Comparison of ENCODE assay signal across 20 cellular contexts in the genomic region with DNA sequence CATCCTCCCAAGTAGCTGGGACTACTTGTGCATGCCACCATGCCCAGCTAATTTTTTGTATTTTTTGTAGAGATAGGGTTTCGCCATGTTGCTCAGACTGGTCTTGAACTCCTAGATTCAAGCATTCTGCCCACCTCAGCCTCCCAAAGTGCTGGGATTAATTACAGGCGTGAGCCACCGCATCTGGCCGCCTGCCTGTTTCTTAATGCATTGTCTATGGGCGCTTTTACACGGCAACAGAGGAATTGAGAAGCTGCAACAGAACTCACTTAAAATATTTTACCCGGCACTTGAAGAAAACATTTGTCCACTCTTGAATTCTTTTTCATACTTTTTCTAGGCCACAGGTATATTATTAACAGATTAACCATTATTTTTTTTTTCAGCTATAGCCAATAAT. TPM values are rescaled to one million over a fixed set of nuclear protein-coding genes. Genes with fewer than 3 reads are reported as not detected.
DNase-seq lines count a peak whose midpoint lies in the region; TF ChIP-seq lines count a peak whose summit lies in the region.
"Had no signal": no experiment of that assay in that cellular context is flagged by ENCODE, and none has a peak within 500 bp of the region (broad histone marks: within the 10 kb centered on the region; RNA-seq: fewer than 3 reads in every experiment).

No MANE protein-coding gene starts in this region.

- H3K9me2 ChIP-seq in GM23248 (ENCODE audit: insufficient read depth) = no peaks in the 10 kb centered on the region

- H3K9ac ChIP-seq in GM23248 = 0 out of 2 replicates have a peak overlapping the region, but pooled peaks have one; percentile 19

- peak overlapping the region; percentile 79 for H3K4me3 Mint-ChIP-seq in T-helper 2 cell treated with Interferon-gamma antibody and Interleukin-4, amounts not matched to agents 5 μg/mL and 100 μg/mL, for 36 hours
- H3K4me3 Mint-ChIP-seq: activated CD4-positive, alpha-beta T cell treated with anti-CD3 and anti-CD28 coated beads, Interleukin-2, amount 10 ng/mL, durations not matched to agents 7 days and 5 days; effector memory CD8-positive, alpha-beta T cell; mesothelial cell of epicardium had no signal

- H3K36me3 Mint-ChIP-seq in T-helper 2 cell treated with Interferon-gamma antibody and Interleukin-4, amounts not matched to agents 5 μg/mL and 100 μg/mL, for 36 hours (ENCODE audit: low read depth) = no peaks in the 10 kb centered on the region
- H3K36me3 Mint-ChIP-seq: mesothelial cell of epicardium had no signal

- H3K27me3 Mint-ChIP-seq in T-helper 2 cell treated with Interferon-gamma antibody and Interleukin-4, amounts not matched to agents 5 μg/mL and 100 μg/mL, for 36 hours (ENCODE audit: low read depth) = no peaks in the 10 kb centered on the region
- H3K27me3 Mint-ChIP-seq: activated CD4-positive, alpha-beta T cell treated with anti-CD3 and anti-CD28 coated beads, Interleukin-2, amount 10 ng/mL, durations not matched to agents 7 days and 5 days; effector memory CD8-positive, alpha-beta T cell had no signal

- H3K9me3 ChIP-seq in GM23248 (ENCODE audit: low read depth) = no peaks in the 10 kb centered on the region
- H3K9me3 ChIP-seq: adrenal gland, HAP-1, SJCRH30 had no signal

- TF ChIP-seq CTCF in foreskin fibroblast (IDR thresholded peaks at IDR 0.05; ENCODE audit: low read depth, low read length) = no peak

- H3K4me1 ChIP-seq in GM23248 (ENCODE audit: insufficient read depth) = peaks cover 23% of the 10 kb centered on the region
- H3K4me1 ChIP-seq: adrenal gland, HAP-1, SJCRH30 had no signal

- H3K4me3 ChIP-seq in GM23248 (no peak overlapping the region), foreskin fibroblast (ENCODE audit: low read depth in 1 of 2, low read length in 2 of 2) (peak overlapping the region; percentile 13 to 31)
- H3K4me3 ChIP-seq: adrenal gland, HAP-1, SJCRH30 had no signal

- H3K27ac ChIP-seq in GM23248 = peak overlapping the region; percentile 26; the same call in 1 of the 2 replicates
- H3K27ac ChIP-seq: adrenal gland, SJCRH30 had no signal

- no peaks in the 10 kb centered on the region for H3K36me3 ChIP-seq in GM23248 (ENCODE audit: low read depth)
- H3K36me3 ChIP-seq: adrenal gland, HAP-1, SJCRH30 had no signal

- H3F3A ChIP-seq in GM23248 (ENCODE audit: insufficient read depth) = peaks cover 13% of the 10 kb centered on the region

- no peaks in the 10 kb centered on the region for H4K20me1 ChIP-seq in GM23248 (ENCODE audit: insufficient read depth)

- no peaks in the 10 kb centered on the region for H3K27me3 ChIP-seq in GM23248 (replicated peaks; ENCODE audit: insufficient read depth)
- H3K27me3 ChIP-seq: adrenal gland, SJCRH30 had no signal

- WGBS in GM23248 (ENCODE audit: low coverage in 1 of 2, low lambda C conversion rate in 2 of 2, missing lambda C conversion rate in 2 of 2), 2 experiments = 40 to 46% methylated on average over 7 of the region's 7 CpGs

- DNase-seq in T-helper 2 cell treated with Interferon-gamma antibody and Interleukin-4, amounts not matched to agents 5 μg/mL and 100 μg/mL, for 36 hours (ENCODE audit: low spot score) = no peak
- DNase-seq in T-helper 2 cell (no peak), GM23248 (peak; percentile 59), RPMI8226 (peak; percentile 26), foreskin fibroblast (peak; percentile 36 to 74), NCI-H446 treated with DMSO at 0.1 percent for 48 hours (lab: John Stamatoyannopoulos, UW) (no peak), NAMALWA (ENCODE audit: low spot score) (no peak), H4 (ENCODE audit: low spot score) (no peak)
- DNase-seq: adrenal gland; central memory CD4-positive, alpha-beta T cell; effector memory CD8-positive, alpha-beta T cell; hypothalamus; NCI-H2081 treated with DMSO at 0.1 percent for 48 hours; retina; SJCRH30 had no signal

- peak overlapping the region; percentile 49 for H3K4me2 ChIP-seq in GM23248 (ENCODE audit: unreplicated experiment)

- H2AFZ ChIP-seq in GM23248 = peak overlapping the region; percentile 69; the same call in 1 of the 2 replicates

- H3K79me2 ChIP-seq in GM23248 (ENCODE audit: insufficient read depth) = no peaks in the 10 kb centered on the region

- in situ Hi-C loops in GM23248 (cut with MboI) = no loop called here

- no peaks in the 10 kb centered on the region for H3K9me3 Mint-ChIP-seq in T-helper 2 cell treated with Interferon-gamma antibody and Interleukin-4, amounts not matched to agents 5 μg/mL and 100 μg/mL, for 36 hours
- H3K9me3 Mint-ChIP-seq: activated CD4-positive, alpha-beta T cell treated with anti-CD3 and anti-CD28 coated beads, Interleukin-2, amount 10 ng/mL, durations not matched to agents 7 days and 5 days; effector memory CD8-positive, alpha-beta T cell; mesothelial cell of epicardium had no signal

- peak overlapping the region; percentile 90 for H3K27ac Mint-ChIP-seq in T-helper 2 cell treated with Interferon-gamma antibody and Interleukin-4, amounts not matched to agents 5 μg/mL and 100 μg/mL, for 36 hours
- H3K27ac Mint-ChIP-seq: mesothelial cell of epicardium had no signal

- peaks cover 41% of the 10 kb centered on the region for H3K4me1 Mint-ChIP-seq in T-helper 2 cell treated with Interferon-gamma antibody and Interleukin-4, amounts not matched to agents 5 μg/mL and 100 μg/mL, for 36 hours (ENCODE audit: low read depth)
- H3K4me1 Mint-ChIP-seq: mesothelial cell of epicardium had no signal

RNA-seq across cellular contexts. Expression of a gene that starts 9.0 kb away (rescaled TPM):
- 60.3 and 63.9 TPM in 2 replicates for total RNA-seq in GM23248 (2014; rRNA removed; shearing (Covaris generic))
- polyA plus RNA-seq in GM23248 (2016; fragmentation: Nextera tagmentation; extraction: Ambion mirVana) = 53.8 and 56.1 TPM in 2 replicates
- 87.2 and 108 TPM in 2 replicates for total RNA-seq in H4 (2014; rRNA removed; shearing (Covaris generic))

RNA-seq across cellular contexts. Expression of a gene that starts 40.6 kb away (rescaled TPM):
- total RNA-seq in GM23248 (2014; rRNA removed; shearing (Covaris generic)) = not detected in 2 replicates
- 0.15 and 0.79 TPM in 2 replicates for polyA plus RNA-seq in GM23248 (2016; fragmentation: Nextera tagmentation; extraction: Ambion mirVana)
- not detected in 2 replicates for total RNA-seq in H4 (2014; rRNA removed; shearing (Covaris generic))
- total RNA-seq: HT-29, MCF 10A had no signal

RNA-seq across cellular contexts. Expression of a gene that starts 52.0 kb away (rescaled TPM):
- 25.5 and 28.6 TPM in 2 replicates for total RNA-seq in GM23248 (2014; rRNA removed; shearing (Covaris generic))
- polyA plus RNA-seq in GM23248 (2016; fragmentation: Nextera tagmentation; extraction: Ambion mirVana) = 16.2 and 16.5 TPM in 2 replicates
- total RNA-seq in H4 (2014; rRNA removed; shearing (Covaris generic)) = 9.7 and 12.5 TPM in 2 replicates

Comparison
In these comparisons a context has a peak if more than half of its experiments do, and no peak if none do; other contexts are left out.
1. DNase-seq: peak in GM23248 (single experiment), RPMI8226 (single experiment) and foreskin fibroblast (2 of 2); none in T-helper 2 cell treated with Interferon-gamma antibody and Interleukin-4, amounts not matched to agents 5 μg/mL and 100 μg/mL, for 36 hours (single experiment), T-helper 2 cell (0 of 5), NCI-H446 treated with DMSO at 0.1 percent for 48 hours (single experiment), NAMALWA (single experiment) and H4 (single experiment).